In the genomic region with DNA sequence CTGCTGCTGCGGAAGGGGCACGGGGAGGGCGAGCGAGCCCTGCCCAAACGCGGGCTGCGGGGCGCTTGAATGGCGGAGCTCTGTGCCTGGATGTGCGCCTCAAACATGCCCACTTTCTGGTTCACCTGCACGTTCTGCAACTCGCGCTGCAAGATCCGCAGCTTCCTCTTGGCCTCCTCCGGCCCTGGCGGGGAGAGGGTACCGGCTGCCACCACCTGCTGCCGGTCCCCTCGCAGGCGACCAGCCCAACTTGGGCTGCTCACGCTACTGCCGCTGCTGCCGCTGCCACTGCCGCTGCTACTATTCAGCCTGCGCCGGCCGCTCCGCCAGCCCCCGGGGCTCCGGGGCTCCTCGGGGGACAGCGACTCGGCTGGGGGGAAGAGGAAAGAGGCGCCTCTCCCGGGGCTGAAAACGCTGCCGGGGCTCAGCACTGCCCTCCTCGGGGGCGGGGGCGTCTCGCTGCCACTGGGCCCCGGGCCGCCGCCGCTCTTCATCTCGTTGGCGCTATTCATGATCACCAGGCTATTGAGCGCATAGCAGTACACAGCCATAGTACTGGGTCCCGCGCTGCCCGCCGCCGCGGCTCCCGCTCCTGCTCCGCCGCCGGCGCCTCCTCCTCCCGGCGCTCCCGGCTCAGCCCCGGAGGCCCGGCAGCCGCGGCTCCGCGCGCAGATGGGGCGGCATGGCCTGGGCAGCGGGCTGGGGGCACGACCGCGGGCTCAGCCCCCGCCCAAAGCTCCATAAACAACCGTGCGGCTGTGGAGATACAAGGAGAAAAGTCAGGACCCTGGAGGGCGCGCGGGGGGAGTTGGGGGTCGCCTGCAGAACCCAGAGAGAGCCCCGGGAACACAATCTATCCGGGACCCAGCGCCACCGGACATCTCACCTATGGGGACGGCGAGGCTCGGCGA, we compare ENCODE assay signal across 7 cellular contexts. TPM values are rescaled to one million over a fixed set of nuclear protein-coding genes. Genes with fewer than 3 reads are reported as not detected.
DNase-seq lines count a peak whose midpoint lies in the region; ATAC-seq and TF ChIP-seq lines count a peak whose summit lies in the region.

No MANE protein-coding gene starts in this region.

- H3K79me2 ChIP-seq in PC-9 (ENCODE audit: low read depth), result peaks cover 32% of the 10 kb centered on the region

- H3K4me2 ChIP-seq in PC-9, result peak overlapping the region; percentile 94

- ATAC-seq in HG02623 (IDR thresholded peaks at IDR 0.05; ENCODE audit: unreplicated experiment), result peak; percentile 35

- peaks cover 4% of the 10 kb centered on the region; the same call in 1 of the 2 replicates for H3K36me3 ChIP-seq in PC-9 (ENCODE audit: low read depth)
- H3K36me3 ChIP-seq in right atrium auricular region, result peaks cover 10% of the 10 kb centered on the region

- peak overlapping the region; percentile 99 for H2AFZ ChIP-seq in PC-9

- H3K9me2 ChIP-seq in PC-9 (ENCODE audit: insufficient read depth), result no peaks in the 10 kb centered on the region

- CTCF ChIA-PET in PC-9 (lab: Charles Lee), result no interaction called here

- no peaks in the 10 kb centered on the region for H3F3A ChIP-seq in PC-9 (ENCODE audit: insufficient read depth, low read depth)

- H3K4me3 ChIP-seq in PC-9 (peak overlapping the region; percentile 92), right atrium auricular region (peak overlapping the region; percentile 61 to 80)

- no peak overlapping the region for H3K27ac ChIP-seq in PC-9
- H3K27ac ChIP-seq in right atrium auricular region, result peak overlapping the region; percentile 82 to 87

- intact Hi-C loops in PC-9 (cut with micrococcal nuclease; ENCODE audit: unreplicated experiment), result loop anchor here (5.0 kb wide), 1 partner anchor 75 kb away; no protein-coding TSS in a partner anchor

- DNase-seq in GM13977 (ENCODE audit: low spot score) (peak; percentile 54), PC-9 (peak in 1 of 2 experiments; percentile 7), amniotic epithelial cell (ENCODE audit: low read depth) (peak; percentile 19), right atrium auricular region (ENCODE audit: low spot score) (no peak), pons (ENCODE audit: low spot score) (peak; percentile 59), SIG-M5 (lab: John Stamatoyannopoulos, UW) (no peak)

- H3K9me3 ChIP-seq in PC-9 (ENCODE audit: insufficient read depth, low read depth), result no peaks in the 10 kb centered on the region
- no peaks in the 10 kb centered on the region for H3K9me3 ChIP-seq in right atrium auricular region

- TF ChIP-seq CTCF in GM13977 (IDR thresholded peaks at IDR 0.05; ENCODE audit: extremely low read depth, insufficient read depth, missing control alignments) (peak; percentile 12), PC-9 (conservative IDR thresholded peaks at IDR 0.05) (no peak), right atrium auricular region (IDR thresholded peaks at IDR 0.05) (peak in 1 of 2 donors; percentile 27)

- BruUV-seq in PC-9 (replicated peaks; lab: Mats Ljungman, UMichigan), result no TSS peak

- in situ Hi-C loops in GM13977 (cut with MboI; ENCODE audit: low pct_unique_long_range_greater_than_20kb, low sequenced_read_pairs, unreplicated experiment), result no loop called here

- POLR2A ChIA-PET in PC-9 (lab: Charles Lee; ENCODE audit: unreplicated experiment), result interaction anchor here (0.6 to 0.9 kb wide), 2 partner anchors 8 to 367 kb away, joined by 10 to 14 read pairs; no protein-coding TSS in a partner anchor

- H4K20me1 ChIP-seq in PC-9 (ENCODE audit: insufficient read depth), result no peaks in the 10 kb centered on the region

- H3K4me1 ChIP-seq in PC-9 (replicated peaks; ENCODE audit: insufficient read depth) (peaks cover 16% of the 10 kb centered on the region), right atrium auricular region (peaks cover 0 to 35% of the 10 kb centered on the region in 2 donors)

- H3K27me3 ChIP-seq in PC-9 (ENCODE audit: insufficient read depth, low read depth) (no peaks in the 10 kb centered on the region), right atrium auricular region (peaks cover 0 to 5% of the 10 kb centered on the region in 2 donors)

RNA-seq across cellular contexts. Expression of a gene that starts 1.9 kb away (rescaled TPM):
- total RNA-seq in PC-9 (2021) (12.2 and 13.4 TPM in 2 replicates), right atrium auricular region (10 to 100 TPM; 10.8 to 11.0 TPM)

Comparison
In these comparisons a context has a peak if more than half of its experiments do, and no peak if none do; other contexts are left out.
1. DNase-seq: peak in GM13977 (single experiment), amniotic epithelial cell (single experiment) and pons (single experiment); none in right atrium auricular region (single experiment) and SIG-M5 (single experiment).